Comparison of ENCODE assay signal across 8 cellular contexts in the genomic region with DNA sequence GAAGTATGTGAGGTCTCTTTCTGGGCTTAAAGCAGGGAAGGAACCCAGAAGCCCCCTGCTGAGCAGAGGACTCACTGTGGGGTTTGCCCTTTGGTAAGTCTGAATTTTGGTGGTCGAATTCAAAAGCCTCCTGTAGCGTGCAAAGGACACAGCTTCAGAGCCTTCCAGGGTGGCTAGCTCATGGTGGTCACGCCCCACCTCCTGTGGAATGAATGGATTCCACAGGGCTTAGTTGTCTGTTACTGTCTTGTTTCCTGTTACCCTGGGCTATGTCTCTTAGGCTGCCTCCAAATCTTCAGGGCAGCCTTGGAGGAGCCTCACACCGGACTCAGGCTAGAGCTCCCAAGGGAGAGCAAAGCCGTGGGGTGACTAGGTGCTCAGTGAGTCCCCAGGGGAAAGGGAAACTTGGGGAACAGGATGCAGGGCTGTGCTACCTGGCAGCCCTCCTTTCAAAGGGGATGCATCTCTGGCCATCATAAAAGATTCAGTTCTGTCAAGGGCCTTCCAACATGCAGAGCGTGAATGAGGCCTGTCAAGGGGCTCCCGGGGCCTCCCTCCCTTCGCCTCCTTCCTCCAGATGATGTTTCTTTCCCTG.
DNase-seq lines count a peak whose midpoint lies in the region; ATAC-seq and TF ChIP-seq lines count a peak whose summit lies in the region.

No MANE protein-coding gene starts in this region.

- peaks cover 20% of the 10 kb centered on the region for H3K27me3 Mint-ChIP-seq in activated naive CD8-positive, alpha-beta T cell treated with anti-CD3 and anti-CD28 coated beads, Interleukin-2, amount 10 ng/mL, durations not matched to agents 7 days and 5 days
- peaks cover 34% of the 10 kb centered on the region for H3K27me3 Mint-ChIP-seq in activated naive CD8-positive, alpha-beta T cell treated with anti-CD3 and anti-CD28 coated beads for 36 hours
- H3K27me3 Mint-ChIP-seq in type B pancreatic cell, result peaks cover 23% of the 10 kb centered on the region

- no peaks in the 10 kb centered on the region for H3K9me3 Mint-ChIP-seq in activated naive CD8-positive, alpha-beta T cell treated with anti-CD3 and anti-CD28 coated beads, Interleukin-2, amount 10 ng/mL, durations not matched to agents 7 days and 5 days
- no peaks in the 10 kb centered on the region for H3K9me3 Mint-ChIP-seq in activated naive CD8-positive, alpha-beta T cell treated with anti-CD3 and anti-CD28 coated beads for 36 hours
- no peaks in the 10 kb centered on the region for H3K9me3 Mint-ChIP-seq in type B pancreatic cell

- H3K36me3 Mint-ChIP-seq in activated naive CD8-positive, alpha-beta T cell treated with anti-CD3 and anti-CD28 coated beads, Interleukin-2, amount 10 ng/mL, durations not matched to agents 7 days and 5 days, result no peaks in the 10 kb centered on the region
- no peaks in the 10 kb centered on the region for H3K36me3 Mint-ChIP-seq in activated naive CD8-positive, alpha-beta T cell treated with anti-CD3 and anti-CD28 coated beads for 36 hours
- H3K36me3 Mint-ChIP-seq in type B pancreatic cell, result no peaks in the 10 kb centered on the region

- peaks cover 6% of the 10 kb centered on the region for H3K27me3 ChIP-seq in upper lobe of right lung

- no peaks in the 10 kb centered on the region for H3K36me3 ChIP-seq in upper lobe of right lung

- H3K4me3 ChIP-seq in choroid plexus epithelial cell (ENCODE audit: low read depth, low read length) (peak overlapping the region; percentile 50), upper lobe of right lung (peak overlapping the region; percentile 43)

- H3K4me3 Mint-ChIP-seq in activated naive CD8-positive, alpha-beta T cell treated with anti-CD3 and anti-CD28 coated beads, Interleukin-2, amount 10 ng/mL, durations not matched to agents 7 days and 5 days, result no peak overlapping the region
- no peak overlapping the region for H3K4me3 Mint-ChIP-seq in activated naive CD8-positive, alpha-beta T cell treated with anti-CD3 and anti-CD28 coated beads for 36 hours
- no peak overlapping the region for H3K4me3 Mint-ChIP-seq in type B pancreatic cell

- H3K27ac Mint-ChIP-seq in activated naive CD8-positive, alpha-beta T cell treated with anti-CD3 and anti-CD28 coated beads, Interleukin-2, amount 10 ng/mL, durations not matched to agents 7 days and 5 days, result no peak overlapping the region
- H3K27ac Mint-ChIP-seq in activated naive CD8-positive, alpha-beta T cell treated with anti-CD3 and anti-CD28 coated beads for 36 hours, result no peak overlapping the region
- no peak overlapping the region for H3K27ac Mint-ChIP-seq in type B pancreatic cell

- no peak overlapping the region for H3K27ac ChIP-seq in upper lobe of right lung

- H3K9me3 ChIP-seq in upper lobe of right lung, result no peaks in the 10 kb centered on the region

- no peak for DNase-seq in activated naive CD8-positive, alpha-beta T cell treated with anti-CD3 and anti-CD28 coated beads, Interleukin-2, amount 10 ng/mL, durations not matched to agents 7 days and 5 days
- DNase-seq in activated naive CD8-positive, alpha-beta T cell treated with anti-CD3 and anti-CD28 coated beads for 36 hours, result no peak
- DNase-seq in HPDE6-E6E7 (ENCODE audit: extremely low spot score), result peak; percentile 56
- DNase-seq in choroid plexus epithelial cell (ENCODE audit: low read depth), result peak; percentile 89
- no peak for DNase-seq in upper lobe of right lung
- no peak for DNase-seq in type B pancreatic cell (ENCODE audit: extremely low spot score, unreplicated experiment)
- no peak for DNase-seq in NCI-H1092 treated with DMSO at 0.1 percent for 48 hours (lab: John Stamatoyannopoulos, UW)

- H3K4me1 ChIP-seq in upper lobe of right lung, result peaks cover 7% of the 10 kb centered on the region

- TF ChIP-seq CTCF in choroid plexus epithelial cell (conservative IDR thresholded peaks at IDR 0.05; ENCODE audit: low read depth, low read length) (no peak), upper lobe of right lung (IDR thresholded peaks at IDR 0.05) (no peak), type B pancreatic cell (conservative IDR thresholded peaks at IDR 0.05) (no peak)

- H3K4me1 Mint-ChIP-seq in activated naive CD8-positive, alpha-beta T cell treated with anti-CD3 and anti-CD28 coated beads, Interleukin-2, amount 10 ng/mL, durations not matched to agents 7 days and 5 days, result peaks cover 10% of the 10 kb centered on the region
- H3K4me1 Mint-ChIP-seq in activated naive CD8-positive, alpha-beta T cell treated with anti-CD3 and anti-CD28 coated beads for 36 hours, result peaks cover 17% of the 10 kb centered on the region
- H3K4me1 Mint-ChIP-seq in type B pancreatic cell (ENCODE audit: unreplicated experiment), result peaks cover 23% of the 10 kb centered on the region

- ATAC-seq in activated naive CD8-positive, alpha-beta T cell treated with anti-CD3 and anti-CD28 coated beads, Interleukin-2, amount 10 ng/mL, durations not matched to agents 7 days and 5 days (ENCODE audit: low read depth), result peak; percentile 21
- ATAC-seq in upper lobe of right lung (peak; percentile 3), HG03469 (IDR thresholded peaks at IDR 0.05; ENCODE audit: unreplicated experiment) (no peak)

- intact Hi-C loops in upper lobe of right lung (cut with DNase I), result no loop called here

- POLR2A ChIA-PET in activated naive CD8-positive, alpha-beta T cell treated with anti-CD3 and anti-CD28 coated beads, Interleukin-2, amount 10 ng/mL, durations not matched to agents 7 days and 5 days (lab: Charles Lee), result no interaction called here

Comparison
In these comparisons a context has a peak if more than half of its experiments do, and no peak if none do; other contexts are left out.
1. DNase-seq: peak in HPDE6-E6E7 (single experiment) and choroid plexus epithelial cell (single experiment); none in activated naive CD8-positive, alpha-beta T cell treated with anti-CD3 and anti-CD28 coated beads, Interleukin-2, amount 10 ng/mL, durations not matched to agents 7 days and 5 days (single experiment), activated naive CD8-positive, alpha-beta T cell treated with anti-CD3 and anti-CD28 coated beads for 36 hours (single experiment), upper lobe of right lung (single experiment), type B pancreatic cell (single experiment) and NCI-H1092 treated with DMSO at 0.1 percent for 48 hours (single experiment).